ENCODE assay signal across 8 cellular contexts in genomic region chr17:8382052-8382879, GRCh38. TPM values are rescaled to one million over a fixed set of nuclear protein-coding genes. Genes with fewer than 3 reads are reported as not detected.
DNase-seq lines count a peak whose midpoint lies in the region; ATAC-seq, FAIRE-seq and TF ChIP-seq lines count a peak whose summit lies in the region.

No MANE protein-coding gene starts in this region.

- peak overlapping the region; percentile 67 for H3K27ac ChIP-seq in OCI-LY7 (ENCODE audit: low read depth, low read length, poor library complexity, severe bottlenecking)
- H3K27ac ChIP-seq in pancreas, result peak overlapping the region in 2 of 4 donors; percentile 75 to 83

- 12 to 16% methylated on average over 27 of the region's 27 CpGs for WGBS in pancreas, 2 donors

- H3K9me2 ChIP-seq in OCI-LY7 (ENCODE audit: insufficient read depth, low read length), result no peaks in the 10 kb centered on the region

- peaks cover 54% of the 10 kb centered on the region for H3K4me1 ChIP-seq in OCI-LY7 (ENCODE audit: insufficient read depth, low read length, poor library complexity, severe bottlenecking)
- H3K4me1 ChIP-seq in pancreas, result peaks cover 27 to 39% (median 30%) of the 10 kb centered on the region in 3 donors

- POLR2A ChIA-PET in OCI-LY7 (lab: Charles Lee), result interaction anchor here (0.6 to 1.6 kb wide), 4 partner anchors 10 to 190 kb away, joined by 3 to 6 read pairs (median 4); no protein-coding TSS in a partner anchor

- H3K9me3 ChIP-seq in OCI-LY7 (ENCODE audit: low read length) (no peaks in the 10 kb centered on the region), pancreas (no peaks in the 10 kb centered on the region)

- peak overlapping the region; percentile 78 for H3K4me3 ChIP-seq in OCI-LY7 (ENCODE audit: low read depth, low read length, poor library complexity, severe bottlenecking)
- H3K4me3 ChIP-seq in epithelial cell of proximal tubule (ENCODE audit: low read depth, low read length), result peak overlapping the region; percentile 72
- H3K4me3 ChIP-seq in pancreas, result peak overlapping the region; percentile 59 to 87 (median 78)

- H3K27me3 ChIP-seq in pancreas, result no peaks in the 10 kb centered on the region

- peak overlapping the region; percentile 95 for H3K4me2 ChIP-seq in OCI-LY7 (ENCODE audit: low read length)

- peaks cover 27% of the 10 kb centered on the region for H4K20me1 ChIP-seq in OCI-LY7 (ENCODE audit: insufficient read depth, low read length)

- TSS peak; percentile 73 for BruUV-seq in OCI-LY7 (replicated peaks; lab: Mats Ljungman, UMichigan)

- no peak for TF ChIP-seq POLR2A in GM12891 (IDR thresholded peaks at IDR 0.05; ENCODE audit: low read depth, low read length)

- TF ChIP-seq CTCF in OCI-LY7 (conservative IDR thresholded peaks at IDR 0.05; ENCODE audit: low read length), result no peak
- no peak for TF ChIP-seq CTCF in epithelial cell of proximal tubule (conservative IDR thresholded peaks at IDR 0.05; ENCODE audit: low read depth, low read length)
- no peak for TF ChIP-seq CTCF in pancreas (IDR thresholded peaks at IDR 0.05)

- intact Hi-C loops in OCI-LY7 (cut with micrococcal nuclease; ENCODE audit: unreplicated experiment) (loop anchor here (5.0 to 10.0 kb wide), 2 partner anchors 135 to 363 kb away; partner anchors contain the start of genes CCDC42, CTC1 and PFAS), pancreas (cut with DNase I) (no loop called here)

- no peak for DNase-seq in GM12891 (ENCODE audit: insufficient read length, low spot score)
- DNase-seq in OCI-LY7 (ENCODE audit: low spot score), result peak; percentile 36
- no peak for DNase-seq in epithelial cell of proximal tubule (ENCODE audit: low read depth)
- DNase-seq in pancreas, result no peak
- no peak for DNase-seq in cerebellar nuclear complex (lab: John Stamatoyannopoulos, UW)
- DNase-seq in Kasumi-1 (lab: John Stamatoyannopoulos, UW), result no peak

- no peak overlapping the region for H2AFZ ChIP-seq in OCI-LY7 (ENCODE audit: low read length)

- FAIRE-seq in GM12891 (lab: Jason Lieb, UNC) (peak; percentile 65), pancreas (lab: Jason Lieb, UNC) (no peak)

- H3K79me2 ChIP-seq in OCI-LY7 (ENCODE audit: insufficient read depth, low read depth, low read length), result peaks cover 58% of the 10 kb centered on the region

- H3K36me3 ChIP-seq in OCI-LY7 (ENCODE audit: insufficient read depth, low read length) (peaks cover 56% of the 10 kb centered on the region), pancreas (peaks cover 2 to 44% (median 21%) of the 10 kb centered on the region in 3 donors)

- ATAC-seq in pancreas (no peak), GM19395 (IDR thresholded peaks at IDR 0.05; ENCODE audit: unreplicated experiment) (no peak), GM21447 (IDR thresholded peaks at IDR 0.05; ENCODE audit: unreplicated experiment) (no peak)

- CTCF ChIA-PET in OCI-LY7 (lab: Charles Lee; ENCODE audit: unreplicated experiment), result interaction anchor here (0.5 kb wide), 1 partner anchor 136 kb away, joined by 4 read pairs; no protein-coding TSS in a partner anchor

TF ChIP-seq in GM12891, 5 proteins besides CTCF, POLR2A, EP300 and RAD21:
- TF ChIP-seq SPI1 (IDR thresholded peaks at IDR 0.05; ENCODE audit: low read depth, low read length), result no peak
- no peak for TF ChIP-seq PAX5 (IDR thresholded peaks at IDR 0.05; ENCODE audit: insufficient read depth, low read length, severe bottlenecking)
- TF ChIP-seq POLR2AphosphoS5 (IDR thresholded peaks at IDR 0.05; ENCODE audit: low read depth, low read length), result no peak
- no peak for TF ChIP-seq TAF1 (IDR thresholded peaks at IDR 0.05; ENCODE audit: low read depth, low read length)
- TF ChIP-seq POU2F2 (IDR thresholded peaks at IDR 0.05; ENCODE audit: low read depth, low read length), result no peak

RNA-seq across cellular contexts. Expression of gene RPL26, which starts 0.7 kb away (rescaled TPM):
- polyA plus RNA-seq in GM12891 (2012; ENCODE audit: low read depth, missing spikeins), result 7,968 TPM
- total RNA-seq in OCI-LY7 (2014; rRNA removed; shearing (Covaris generic)), result 4,013 and 5,038 TPM in 2 replicates
- total RNA-seq in OCI-LY7 (2022) (3,139 and 3,331 TPM in 2 replicates), epithelial cell of proximal tubule (2,667 and 4,627 TPM in 2 replicates), pancreas (1,000 to 10,000 TPM in 3 of 6 donors, 100 to 1,000 TPM in 3; 608 to 1,143 (median 994) TPM)
- 1,000 to 10,000 TPM; 1,120 to 1,890 TPM for polyA plus RNA-seq in pancreas

RNA-seq across cellular contexts. Expression of gene RNF222, which starts 15.4 kb away (rescaled TPM):
- not detected for polyA plus RNA-seq in GM12891 (2012; ENCODE audit: low read depth, missing spikeins)
- total RNA-seq in OCI-LY7 (2014; rRNA removed; shearing (Covaris generic)), result 0.06 TPM in 1 of 2 replicates, not detected in the other
- 0.15 TPM in 2 replicates for total RNA-seq in OCI-LY7 (2022)
- total RNA-seq in epithelial cell of proximal tubule, result 0.12 and 0.80 TPM in 2 replicates
- total RNA-seq in pancreas, result not detected
- not detected for polyA plus RNA-seq in pancreas

RNA-seq across cellular contexts. Expression of gene ODF4, which starts 42.6 kb away (rescaled TPM):
- polyA plus RNA-seq in GM12891 (2012; ENCODE audit: low read depth, missing spikeins), result not detected
- not detected in 2 replicates for total RNA-seq in OCI-LY7 (2014; rRNA removed; shearing (Covaris generic))
- total RNA-seq in OCI-LY7 (2022), result not detected in 2 replicates
- total RNA-seq in epithelial cell of proximal tubule, result not detected in 2 replicates
- not detected for total RNA-seq in pancreas
- not detected for polyA plus RNA-seq in pancreas

RNA-seq across cellular contexts. Expression of gene NDEL1, which starts 53.4 kb away (rescaled TPM):
- 20.6 TPM for polyA plus RNA-seq in GM12891 (2012; ENCODE audit: low read depth, missing spikeins)
- total RNA-seq in OCI-LY7 (2014; rRNA removed; shearing (Covaris generic)), result 37.9 and 40.0 TPM in 2 replicates
- total RNA-seq in OCI-LY7 (2022) (65.7 and 69.9 TPM in 2 replicates), epithelial cell of proximal tubule (27.3 and 33.4 TPM in 2 replicates), pancreas (10 to 100 TPM; 19.2 to 28.8 (median 21.1) TPM)
- polyA plus RNA-seq in pancreas, result 10 to 100 TPM; 14.4 to 21.8 TPM
